Comparison of ENCODE assay signal across 21 cellular contexts in genomic region chr10:111440501-111440900, GRCh38.
A peak's percentile ranks its signal among the peaks of the same experiment; 100 is the strongest.
DNase-seq lines count a peak whose midpoint lies in the region; ATAC-seq and TF ChIP-seq lines count a peak whose summit lies in the region.
"Had no signal": no experiment of that assay in that cellular context is flagged by ENCODE, and none has a peak within 500 bp of the region (broad histone marks: within the 10 kb centered on the region; RNA-seq: fewer than 3 reads in every experiment).

No MANE protein-coding gene starts in this region.

- ATAC-seq in GM23338: no peak
- ATAC-seq in GM21619 (IDR thresholded peaks at IDR 0.05; ENCODE audit: unreplicated experiment): no peak
- ATAC-seq: CD8-positive, alpha-beta T cell; K562; PC-3 had no signal

- TF ChIP-seq CTCF in GM23338 (conservative IDR thresholded peaks at IDR 0.05; ENCODE audit: low read depth in 2 of 2): no peak
- TF ChIP-seq CTCF in WERI-Rb-1 (IDR thresholded peaks at IDR 0.05; ENCODE audit: low read depth, low read length): no peak
- TF ChIP-seq CTCF in chondrocyte (IDR thresholded peaks at IDR 0.05): no peak

- H3K9me2 ChIP-seq in GM23338 (ENCODE audit: insufficient read depth): peaks cover 12% of the 10 kb centered on the region; the same call in 1 of the 2 replicates

- H3K9me3 ChIP-seq in WERI-Rb-1 (ENCODE audit: severe bottlenecking): peaks cover 6% of the 10 kb centered on the region
- H3K9me3 ChIP-seq: SJCRH30 had no signal

- no peaks in the 10 kb centered on the region; the same call in 1 of the 3 replicates for H3K9me3 Mint-ChIP-seq in GM23338
- H3K9me3 Mint-ChIP-seq in chondrocyte (ENCODE audit: low read depth): peaks cover 13% of the 10 kb centered on the region
- H3K9me3 Mint-ChIP-seq: CD8-positive, alpha-beta T cell; T-helper 2 cell treated with Interferon-gamma antibody and Interleukin-4, amounts not matched to agents 5 μg/mL and 100 μg/mL, for 36 hours had no signal

- H3K4me1 ChIP-seq in GM23338 (ENCODE audit: insufficient read depth): no peaks in the 10 kb centered on the region
- H3K4me1 ChIP-seq: SJCRH30 had no signal

- H3K27me3 Mint-ChIP-seq in GM23338 (ENCODE audit: insufficient read depth, low read depth, poor library complexity) (peaks cover 3% of the 10 kb centered on the region), chondrocyte (ENCODE audit: low read depth) (peaks cover 8% of the 10 kb centered on the region)

- no peak overlapping the region for H3K4me2 ChIP-seq in GM23338

- no peaks in the 10 kb centered on the region for H3F3A ChIP-seq in GM23338 (replicated peaks; ENCODE audit: low read depth)

- H2AFZ ChIP-seq in GM23338: peak overlapping the region; percentile 43; the same call in 1 of the 2 replicates

- H4K20me1 ChIP-seq in GM23338 (replicated peaks; ENCODE audit: insufficient read depth): no peaks in the 10 kb centered on the region

- no peak overlapping the region for H3K4me3 ChIP-seq in GM23338
- H3K4me3 ChIP-seq in WERI-Rb-1 (ENCODE audit: low read depth, low read length): peak overlapping the region; percentile 28
- H3K4me3 ChIP-seq: K562, SJCRH30 had no signal

- H3K79me2 ChIP-seq in GM23338 (replicated peaks; ENCODE audit: insufficient read depth): no peaks in the 10 kb centered on the region

- DNase-seq in COR-L47 (lab: John Stamatoyannopoulos, UW) (peak; percentile 2), GM23338 (ENCODE audit: low spot score) (no peak), NCI-H69 (lab: John Stamatoyannopoulos, UW) (peak; percentile 7), WERI-Rb-1 (peak; percentile 60), chondrocyte (ENCODE audit: low spot score) (no peak), AG08396 (ENCODE audit: low spot score) (no peak)
- DNase-seq: Calu3; CD8-positive, alpha-beta T cell; HCEC 1CT; MV-4-11; NCI-H187; NCI-H2081 treated with DMSO at 0.1 percent for 48 hours; NCI-H2171; NCI-H345; PC-3; SJCRH30; T-helper 1 cell had no signal

- H3K27ac ChIP-seq in GM23338 (ENCODE audit: low read depth) (no peak overlapping the region), WERI-Rb-1 (peak overlapping the region; percentile 96)
- H3K27ac ChIP-seq: C4-2B, SJCRH30 had no signal

- H3K27me3 ChIP-seq in GM23338 (ENCODE audit: insufficient read depth) (no peaks in the 10 kb centered on the region), WERI-Rb-1 (ENCODE audit: insufficient read depth, low read depth, severe bottlenecking) (no peaks in the 10 kb centered on the region)
- H3K27me3 ChIP-seq: SJCRH30 had no signal

- H3K36me3 Mint-ChIP-seq in GM23338 (ENCODE audit: low read depth) (no peaks in the 10 kb centered on the region), chondrocyte (ENCODE audit: low read depth) (no peaks in the 10 kb centered on the region)
- H3K36me3 Mint-ChIP-seq: CD8-positive, alpha-beta T cell had no signal

- H3K36me3 ChIP-seq in GM23338 (ENCODE audit: insufficient read depth) (no peaks in the 10 kb centered on the region), WERI-Rb-1 (peaks cover 5% of the 10 kb centered on the region; the same call in 1 of the 2 replicates)
- H3K36me3 ChIP-seq: SJCRH30 had no signal

- H3K4me3 Mint-ChIP-seq in GM23338 (no peak overlapping the region), chondrocyte (ENCODE audit: unreplicated experiment) (no peak overlapping the region)
- H3K4me3 Mint-ChIP-seq: CD8-positive, alpha-beta T cell; T-helper 2 cell treated with Interferon-gamma antibody and Interleukin-4, amounts not matched to agents 5 μg/mL and 100 μg/mL, for 36 hours had no signal

- H3K4me1 Mint-ChIP-seq in GM23338: no peaks in the 10 kb centered on the region
- no peaks in the 10 kb centered on the region for H3K4me1 Mint-ChIP-seq in chondrocyte (ENCODE audit: low read depth)

- H3K27ac Mint-ChIP-seq in GM23338 (no peak overlapping the region), chondrocyte (ENCODE audit: unreplicated experiment) (no peak overlapping the region)
- H3K27ac Mint-ChIP-seq: CD8-positive, alpha-beta T cell; T-helper 2 cell treated with Interferon-gamma antibody and Interleukin-4, amounts not matched to agents 5 μg/mL and 100 μg/mL, for 36 hours had no signal

TF ChIP-seq in GM23338, 12 proteins besides CTCF, POLR2A, EP300 and RAD21:
- TF ChIP-seq ZNF331 (CRISPR knock-in tag; IDR thresholded peaks at IDR 0.05; ENCODE audit: low read depth) (no peak), STAT1 (IDR thresholded peaks at IDR 0.05; ENCODE audit: unreplicated experiment) (no peak), EZH2phosphoT487 (IDR thresholded peaks at IDR 0.05; ENCODE audit: unreplicated experiment) (no peak), ZNF114 (CRISPR knock-in tag; IDR thresholded peaks at IDR 0.05) (no peak)

Comparison
In these comparisons a context has a peak if more than half of its experiments do, and no peak if none do; other contexts are left out.
1. DNase-seq: peak in COR-L47 (single experiment), NCI-H69 (single experiment) and WERI-Rb-1 (single experiment); none in GM23338 (single experiment), chondrocyte (single experiment) and AG08396 (single experiment).